In genomic region chr4:150679767-150680088, GRCh38 we compare ENCODE assay signal across 18 cellular contexts.
DNase-seq lines count a peak whose midpoint lies in the region; ATAC-seq and TF ChIP-seq lines count a peak whose summit lies in the region.
"Had no signal": no experiment of that assay in that cellular context is flagged by ENCODE, and none has a peak within 500 bp of the region (broad histone marks: within the 10 kb centered on the region; RNA-seq: fewer than 3 reads in every experiment).

No MANE protein-coding gene starts in this region.

- no peaks in the 10 kb centered on the region for H4K20me1 ChIP-seq in neural cell (ENCODE audit: insufficient read depth)

- H3K36me3 ChIP-seq in endocrine pancreas (ENCODE audit: control insufficient read depth, insufficient read depth, low read length), result no peaks in the 10 kb centered on the region
- H3K36me3 ChIP-seq in neural cell (ENCODE audit: insufficient read depth, low read length), result no peaks in the 10 kb centered on the region
- H3K36me3 ChIP-seq in upper lobe of right lung, result no peaks in the 10 kb centered on the region
- H3K36me3 ChIP-seq: uterus had no signal

- H3K9me3 ChIP-seq in endocrine pancreas (ENCODE audit: control insufficient read depth, low read length), result no peaks in the 10 kb centered on the region
- H3K9me3 ChIP-seq in neural cell (ENCODE audit: low read length), result no peaks in the 10 kb centered on the region
- H3K9me3 ChIP-seq in upper lobe of right lung, result no peaks in the 10 kb centered on the region
- H3K9me3 ChIP-seq: mucosa of descending colon, uterus had no signal

- H2AFZ ChIP-seq in neural cell (ENCODE audit: low read depth, low read length), result no peak overlapping the region

- peak; percentile 49 for DNase-seq in EH (ENCODE audit: low read depth)
- peak; percentile 14 for DNase-seq in RWPE1 (ENCODE audit: low spot score)
- no peak for DNase-seq in T1000 (lab: John Stamatoyannopoulos, UW)
- no peak for DNase-seq in upper lobe of right lung
- no peak for DNase-seq in KBM-7
- DNase-seq: activated CD4-positive, alpha-beta T cell treated with anti-CD3 and anti-CD28 coated beads for 36 hours; HCEC 1CT; left colon; mucosa of descending colon; MV-4-11; NCI-H2029 treated with DMSO at 0.1 percent for 48 hours; NCI-H774; stimulated activated CD4-positive, alpha-beta T cell treated with anti-CD3 and anti-CD28 coated beads, Interleukin-1b, Interleukin-23, amount 100 ng/mL, for 48 hours; uterus had no signal

- H3K4me2 ChIP-seq in neural cell (ENCODE audit: low read length), result no peak overlapping the region

- in situ Hi-C loops in KBM-7 (cut with MboI; ENCODE audit: low pct_unique_long_range_greater_than_20kb, low sequenced_read_pairs), result no loop called here

- no peaks in the 10 kb centered on the region for H3K27me3 ChIP-seq in endocrine pancreas (ENCODE audit: control insufficient read depth, insufficient read depth, low read length)
- no peaks in the 10 kb centered on the region for H3K27me3 ChIP-seq in neural cell (ENCODE audit: insufficient read depth, low read depth, low read length)
- H3K27me3 ChIP-seq in upper lobe of right lung, result no peaks in the 10 kb centered on the region
- H3K27me3 ChIP-seq: uterus had no signal

- TF ChIP-seq CTCF in RWPE1 (conservative IDR thresholded peaks at IDR 0.05; ENCODE audit: low read depth), result no peak
- TF ChIP-seq CTCF in neural cell (IDR thresholded peaks at IDR 0.05; ENCODE audit: poor library complexity, severe bottlenecking), result no peak
- no peak for TF ChIP-seq CTCF in upper lobe of right lung (IDR thresholded peaks at IDR 0.05)

- TF ChIP-seq EP300 in neural cell (conservative IDR thresholded peaks at IDR 0.05; ENCODE audit: poor library complexity, severe bottlenecking), result no peak

- intact Hi-C loops in upper lobe of right lung (cut with DNase I), result no loop called here

- H3K4me1 ChIP-seq in endocrine pancreas (ENCODE audit: control insufficient read depth, insufficient read depth, low read length) (peaks cover 17% of the 10 kb centered on the region), upper lobe of right lung (no peaks in the 10 kb centered on the region)
- H3K4me1 ChIP-seq: uterus had no signal

- POLR2A ChIA-PET in RWPE1 (lab: Yijun Ruan, JAX; ENCODE audit: low non-redundant PET), result no interaction called here

- no peaks in the 10 kb centered on the region for H3K9me2 ChIP-seq in neural cell (ENCODE audit: insufficient read depth, low read length)

- no peaks in the 10 kb centered on the region for H3F3A ChIP-seq in neural cell (ENCODE audit: insufficient read depth, low read length, poor library complexity, severe bottlenecking)

- TF ChIP-seq RAD21 in neural cell (conservative IDR thresholded peaks at IDR 0.05), result no peak

- no peaks in the 10 kb centered on the region for H3K79me2 ChIP-seq in neural cell (replicated peaks; ENCODE audit: insufficient read depth, low read length)

- no peak overlapping the region for H3K9ac ChIP-seq in endocrine pancreas (ENCODE audit: control insufficient read depth, insufficient read depth, low read length)
- no peak overlapping the region for H3K9ac ChIP-seq in neural cell (ENCODE audit: low read length)

- H3K4me3 ChIP-seq in endocrine pancreas (ENCODE audit: control insufficient read depth, insufficient read depth, low read length) (peak overlapping the region; percentile 97), neural cell (ENCODE audit: low read length) (peak overlapping the region; percentile 19), upper lobe of right lung (no peak overlapping the region)
- H3K4me3 ChIP-seq: mucosa of descending colon, uterus had no signal

- CTCF ChIA-PET in RWPE1 (lab: Yijun Ruan, JAX), result interaction anchor here (0.7 kb wide), 1 partner anchor 135 kb away, joined by 3 read pairs; no protein-coding TSS in a partner anchor

- H3K27ac ChIP-seq in RWPE1 (no peak overlapping the region), neural cell (ENCODE audit: low read length) (peak overlapping the region; percentile 16), upper lobe of right lung (no peak overlapping the region)
- H3K27ac ChIP-seq: SK-N-MC, uterus had no signal

- no peak for ATAC-seq in upper lobe of right lung
- ATAC-seq in HG03521 (IDR thresholded peaks at IDR 0.05; ENCODE audit: unreplicated experiment), result no peak
- ATAC-seq: activated CD4-positive, alpha-beta T cell treated with anti-CD3 and anti-CD28 coated beads for 36 hours; left colon; mucosa of descending colon had no signal

TF ChIP-seq in neural cell, 6 proteins besides CTCF, POLR2A, EP300 and RAD21:
- no peak for TF ChIP-seq REST (IDR thresholded peaks at IDR 0.05; ENCODE audit: borderline replicate concordance)
- TF ChIP-seq POLR2AphosphoS5 (IDR thresholded peaks at IDR 0.05), result no peak

Comparison
In these comparisons a context has a peak if more than half of its experiments do, and no peak if none do; other contexts are left out.
1. DNase-seq: peak in EH (single experiment) and RWPE1 (single experiment); none in T1000 (single experiment), upper lobe of right lung (single experiment) and KBM-7 (single experiment).